12 cellular contexts compared by ENCODE assay signal in the genomic region with DNA sequence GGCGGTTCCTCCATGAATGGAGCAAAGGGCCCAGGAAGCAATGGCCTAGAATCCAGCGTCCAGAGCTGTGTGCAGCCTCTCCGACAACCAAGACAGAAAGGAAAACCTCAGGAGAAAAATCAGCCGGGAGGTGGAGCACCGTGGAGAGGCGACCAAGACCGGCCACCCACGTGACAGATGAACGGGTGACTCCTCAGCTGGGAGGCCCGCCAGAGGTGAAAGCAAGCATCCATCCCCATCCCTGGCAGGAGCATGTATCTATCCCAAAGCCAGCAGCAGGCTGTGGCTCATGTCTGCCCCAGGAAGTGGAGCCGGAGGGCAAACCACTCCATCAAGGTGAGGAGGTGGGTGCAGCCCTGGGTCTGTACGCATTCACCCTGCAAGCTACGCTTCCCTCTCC.
"Had no signal": no experiment of that assay in that cellular context is flagged by ENCODE, and none has a peak within 500 bp of the region (broad histone marks: within the 10 kb centered on the region; RNA-seq: fewer than 3 reads in every experiment).

No MANE protein-coding gene starts in this region.

- H3K27me3 ChIP-seq: ovary had no signal

- H3K9me3 Mint-ChIP-seq: activated T-cell treated with anti-CD3 and anti-CD28 coated beads, Interleukin-2, amount 50 U/mL, for 24 hours; nephron progenitor cell had no signal

- ATAC-seq: stimulated activated memory B cell treated with anti-CD40 and anti-IgM and Interleukin-4, amounts not matched to agents 10 μg/mL and 1 μg/mL and 100 μg/mL, for 72 hours; T-helper 17 cell had no signal

- H3K4me3 Mint-ChIP-seq: activated naive CD8-positive, alpha-beta T cell; activated T-cell treated with anti-CD3 and anti-CD28 coated beads, Interleukin-2, amount 50 U/mL, for 24 hours; nephron progenitor cell; stimulated activated memory B cell treated with anti-CD40 and anti-IgM and Interleukin-4, amounts not matched to agents 10 μg/mL and 1 μg/mL and 100 μg/mL, for 72 hours; T-helper 17 cell; type B pancreatic cell had no signal

- H3K27ac ChIP-seq: dorsolateral prefrontal cortex, ovary had no signal

- H3K4me3 ChIP-seq: dorsolateral prefrontal cortex, ovary had no signal

- H3K27ac Mint-ChIP-seq: activated naive CD8-positive, alpha-beta T cell; activated T-cell treated with anti-CD3 and anti-CD28 coated beads, Interleukin-2, amount 50 U/mL, for 24 hours; nephron progenitor cell; stimulated activated memory B cell treated with anti-CD40 and anti-IgM and Interleukin-4, amounts not matched to agents 10 μg/mL and 1 μg/mL and 100 μg/mL, for 72 hours; T-helper 17 cell; type B pancreatic cell had no signal

- H3K36me3 Mint-ChIP-seq: activated naive CD8-positive, alpha-beta T cell; stimulated activated memory B cell treated with anti-CD40 and anti-IgM and Interleukin-4, amounts not matched to agents 10 μg/mL and 1 μg/mL and 100 μg/mL, for 72 hours; type B pancreatic cell had no signal

- DNase-seq: activated gamma-delta T cell; activated T-cell treated with anti-CD3 and anti-CD28 coated beads, Interleukin-2, amount 50 U/mL, for 24 hours; dorsolateral prefrontal cortex; mesendoderm; nephron progenitor cell; ovary; retina; small intestine; T-helper 17 cell had no signal

- H3K9me3 ChIP-seq: ovary had no signal

- H3K36me3 ChIP-seq: ovary had no signal
